Comparison of ENCODE assay signal across 6 cellular contexts in genomic region chr1:104945406-104945805, GRCh38.
"Had no signal": no experiment of that assay in that cellular context is flagged by ENCODE, and none has a peak within 500 bp of the region (broad histone marks: within the 10 kb centered on the region; RNA-seq: fewer than 3 reads in every experiment).

No MANE protein-coding gene starts in this region.

- H2AFZ ChIP-seq: GM23248 had no signal

- H3K27ac ChIP-seq: GM23248, HL-60 had no signal

- ATAC-seq: HepG2 had no signal

- H3K4me3 ChIP-seq: GM23248 had no signal

- DNase-seq: GM23248, GOT3, H9, HCEC 1CT had no signal

- H3K9ac ChIP-seq: GM23248 had no signal
